15 cellular contexts compared by ENCODE assay signal in genomic region chr12:26826437-26826836, GRCh38.
DNase-seq lines count a peak whose midpoint lies in the region; ATAC-seq and TF ChIP-seq lines count a peak whose summit lies in the region.
"Had no signal": no experiment of that assay in that cellular context is flagged by ENCODE, and none has a peak within 500 bp of the region (broad histone marks: within the 10 kb centered on the region; RNA-seq: fewer than 3 reads in every experiment).

No MANE protein-coding gene starts in this region.

- no peak for TF ChIP-seq CTCF in OCI-LY1 (IDR thresholded peaks at IDR 0.05; ENCODE audit: low read length)

- H2AFZ ChIP-seq in OCI-LY1 (ENCODE audit: low read length): no peak overlapping the region
- H2AFZ ChIP-seq: GM23338 had no signal

- no peaks in the 10 kb centered on the region for H3F3A ChIP-seq in OCI-LY1 (ENCODE audit: insufficient read depth, low read length)

- no peaks in the 10 kb centered on the region for H4K20me1 ChIP-seq in OCI-LY1 (ENCODE audit: insufficient read depth, low read length)

- H3K27ac ChIP-seq in OCI-LY1 (ENCODE audit: low read depth, low read length, poor library complexity, severe bottlenecking): peak overlapping the region; percentile 16
- H3K27ac ChIP-seq: 22Rv1, BLaER1 had no signal

- no peak overlapping the region for H3K27ac Mint-ChIP-seq in stimulated activated naive CD8-positive, alpha-beta T cell treated with anti-CD3 and anti-CD28 coated beads, Interleukin-15, amount 100 ng/mL, for 72 hours
- H3K27ac Mint-ChIP-seq: GM23338, H9, IgD-negative memory B cell had no signal

- H3K9ac ChIP-seq in OCI-LY1 (ENCODE audit: low read length): no peak overlapping the region
- H3K9ac ChIP-seq: BLaER1 had no signal

- no peak overlapping the region for H3K4me3 ChIP-seq in OCI-LY1 (ENCODE audit: low read depth, low read length, poor library complexity, severe bottlenecking)
- H3K4me3 ChIP-seq: BLaER1, GM23338 had no signal

- H3K36me3 ChIP-seq in OCI-LY1 (ENCODE audit: insufficient read depth, low read length): no peaks in the 10 kb centered on the region; the same call in 1 of the 2 replicates
- H3K36me3 ChIP-seq: BLaER1 had no signal

- peaks cover 78% of the 10 kb centered on the region for H3K4me1 Mint-ChIP-seq in stimulated activated naive CD8-positive, alpha-beta T cell treated with anti-CD3 and anti-CD28 coated beads, Interleukin-15, amount 100 ng/mL, for 72 hours

- no peaks in the 10 kb centered on the region for H3K9me2 ChIP-seq in OCI-LY1 (ENCODE audit: low read depth, low read length)

- H3K9me3 Mint-ChIP-seq in stimulated activated naive CD8-positive, alpha-beta T cell treated with anti-CD3 and anti-CD28 coated beads, Interleukin-15, amount 100 ng/mL, for 72 hours: no peaks in the 10 kb centered on the region
- H3K9me3 Mint-ChIP-seq: GM23338, H9, IgD-negative memory B cell had no signal

- H3K27me3 ChIP-seq in OCI-LY1 (ENCODE audit: insufficient read depth, low read length): no peaks in the 10 kb centered on the region
- H3K27me3 ChIP-seq: BLaER1 had no signal

- peaks cover 96% of the 10 kb centered on the region for H3K79me2 ChIP-seq in OCI-LY1 (ENCODE audit: insufficient read depth, low read length)

- no peaks in the 10 kb centered on the region for H3K9me3 ChIP-seq in OCI-LY1 (ENCODE audit: low read length)
- H3K9me3 ChIP-seq: BLaER1 had no signal

- peaks cover 63% of the 10 kb centered on the region for H3K4me1 ChIP-seq in OCI-LY1 (ENCODE audit: insufficient read depth, low read length, severe bottlenecking)

- H3K4me2 ChIP-seq in OCI-LY1 (ENCODE audit: low read length): no peak overlapping the region
- H3K4me2 ChIP-seq: GM23338 had no signal

- no peak overlapping the region for H3K4me3 Mint-ChIP-seq in stimulated activated naive CD8-positive, alpha-beta T cell treated with anti-CD3 and anti-CD28 coated beads, Interleukin-15, amount 100 ng/mL, for 72 hours
- H3K4me3 Mint-ChIP-seq: GM23338, H9 had no signal

- no peaks in the 10 kb centered on the region for H3K27me3 Mint-ChIP-seq in stimulated activated naive CD8-positive, alpha-beta T cell treated with anti-CD3 and anti-CD28 coated beads, Interleukin-15, amount 100 ng/mL, for 72 hours
- H3K27me3 Mint-ChIP-seq: IgD-negative memory B cell had no signal

- DNase-seq in DMS53 (lab: John Stamatoyannopoulos, UW) (peak; percentile 32), DMS53 treated with DMSO at 0.1 percent for 48 hours (lab: John Stamatoyannopoulos, UW; ENCODE audit: unreplicated experiment) (no peak), NCI-H2029 (lab: John Stamatoyannopoulos, UW) (no peak), D341Med (ENCODE audit: low spot score) (no peak)
- DNase-seq in stimulated activated naive CD8-positive, alpha-beta T cell treated with anti-CD3 and anti-CD28 coated beads, Interleukin-15, amount 100 ng/mL, for 72 hours: no peak
- no peak for DNase-seq in stimulated activated naive CD8-positive, alpha-beta T cell treated with anti-CD3 and anti-CD28 coated beads, Interleukin-15, Interleukin-2, amounts not matched to agents 100 U/mL and 50 U/mL, for 24 hours
- DNase-seq: DMS 273 treated with DMSO at 0.1 percent for 48 hours, GF-D8, H9, KG1 had no signal

- ATAC-seq in stimulated activated naive CD8-positive, alpha-beta T cell treated with anti-CD3 and anti-CD28 coated beads, Interleukin-15, amount 100 ng/mL, for 72 hours: peak; percentile 48
- ATAC-seq in stimulated activated naive CD8-positive, alpha-beta T cell treated with anti-CD3 and anti-CD28 coated beads, Interleukin-15, Interleukin-2, amounts not matched to agents 100 U/mL and 50 U/mL, for 24 hours: no peak
- ATAC-seq: GM23338 had no signal
